ENCODE assay signal across 16 cellular contexts in the genomic region with DNA sequence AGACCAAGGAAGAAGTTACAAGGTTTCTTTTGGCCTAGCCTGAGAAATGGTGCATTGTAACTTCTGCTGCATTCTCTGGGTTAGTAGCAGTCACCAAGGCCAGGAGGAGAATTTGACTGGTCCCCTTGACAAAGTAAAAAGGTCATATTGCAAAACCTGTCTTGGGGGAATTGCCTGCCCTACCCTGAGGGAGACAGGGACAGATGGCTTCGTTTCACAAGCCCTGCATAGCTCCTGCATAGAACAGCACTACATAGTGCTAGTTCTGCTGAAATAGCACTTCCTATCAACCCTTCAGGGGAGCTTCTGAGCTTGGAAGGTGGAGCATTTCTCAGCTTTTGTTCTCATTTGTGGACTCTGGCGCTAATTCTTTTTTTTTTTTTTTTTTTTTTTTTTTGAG. TPM values are rescaled to one million over a fixed set of nuclear protein-coding genes. Genes with fewer than 3 reads are reported as not detected.
DNase-seq lines count a peak whose midpoint lies in the region; ATAC-seq and TF ChIP-seq lines count a peak whose summit lies in the region.
"Had no signal": no experiment of that assay in that cellular context is flagged by ENCODE, and none has a peak within 500 bp of the region (broad histone marks: within the 10 kb centered on the region; RNA-seq: fewer than 3 reads in every experiment).

No MANE protein-coding gene starts in this region.

- TF ChIP-seq POLR2A in NB4 (IDR thresholded peaks at IDR 0.05; ENCODE audit: extremely low read depth, insufficient read length) = no peak

- TF ChIP-seq CTCF in NB4 (IDR thresholded peaks at IDR 0.05; ENCODE audit: low read depth, low read length) (no peak), tibial artery (IDR thresholded peaks at IDR 0.05) (no peak)

- peak; percentile 19 to 31 for DNase-seq in AML-193 (lab: John Stamatoyannopoulos, UW)
- peak; percentile 44 for DNase-seq in G401 (ENCODE audit: low spot score)
- peak; percentile 72 for DNase-seq in NB4 (ENCODE audit: low read depth)
- peak; percentile 41 for DNase-seq in cerebellar cortex (ENCODE audit: low spot score)
- DNase-seq in tibial artery = no peak
- DNase-seq in iPS-NIHi7 (ENCODE audit: extremely low spot score) = no peak
- DNase-seq: Calu3; CD4-positive, alpha-beta memory T cell; MG63; NCI-H187 treated with DMSO at 0.1 percent for 48 hours; NCI-H446; T-cell; T-helper 9 cell had no signal

- H3K36me3 ChIP-seq in tibial artery = no peaks in the 10 kb centered on the region
- H3K36me3 ChIP-seq: MG63 had no signal

- in situ Hi-C loops in G401 (cut with HindIII; ENCODE audit: low sequenced_read_pairs) = no loop called here

- no peak overlapping the region for H3K4me3 ChIP-seq in NB4 (ENCODE audit: low read depth, low read length)
- no peak overlapping the region for H3K4me3 ChIP-seq in tibial artery
- H3K4me3 ChIP-seq: MG63 had no signal

- no peak for ATAC-seq in GM21619 (IDR thresholded peaks at IDR 0.05; ENCODE audit: unreplicated experiment)
- ATAC-seq: HCT116, T-cell had no signal

- H3K9me3 ChIP-seq in tibial artery = no peaks in the 10 kb centered on the region

- intact Hi-C loops in tibial artery (cut with DNase I; ENCODE audit: low total_unique reads) = loop anchor here (5.0 kb wide), 1 partner anchor 125 kb away; no protein-coding TSS in a partner anchor

- H3K4me1 ChIP-seq in tibial artery = peaks cover 0 to 18% (median 8%) of the 10 kb centered on the region in 4 donors

- H3K27me3 ChIP-seq in tibial artery = no peaks in the 10 kb centered on the region

- no peak overlapping the region for H3K27ac ChIP-seq in tibial artery
- H3K27ac ChIP-seq: KMS-11 had no signal

RNA-seq across cellular contexts. Expression of gene AK2, which starts 20.4 kb away (rescaled TPM):
- 244 and 260 TPM in 2 replicates for total RNA-seq in G401 (2014; rRNA removed; shearing (Covaris generic))

RNA-seq across cellular contexts. Expression of gene AZIN2, which starts 23.9 kb away (rescaled TPM):
- 13.1 and 13.6 TPM in 2 replicates for total RNA-seq in G401 (2014; rRNA removed; shearing (Covaris generic))

Comparison
In these comparisons a context has a peak if more than half of its experiments do, and no peak if none do; other contexts are left out.
1. DNase-seq: peak in AML-193 (2 of 2), G401 (single experiment), NB4 (single experiment) and cerebellar cortex (single experiment); none in tibial artery (0 of 2) and iPS-NIHi7 (single experiment).